31 cellular contexts compared by ENCODE assay signal in the genomic region with DNA sequence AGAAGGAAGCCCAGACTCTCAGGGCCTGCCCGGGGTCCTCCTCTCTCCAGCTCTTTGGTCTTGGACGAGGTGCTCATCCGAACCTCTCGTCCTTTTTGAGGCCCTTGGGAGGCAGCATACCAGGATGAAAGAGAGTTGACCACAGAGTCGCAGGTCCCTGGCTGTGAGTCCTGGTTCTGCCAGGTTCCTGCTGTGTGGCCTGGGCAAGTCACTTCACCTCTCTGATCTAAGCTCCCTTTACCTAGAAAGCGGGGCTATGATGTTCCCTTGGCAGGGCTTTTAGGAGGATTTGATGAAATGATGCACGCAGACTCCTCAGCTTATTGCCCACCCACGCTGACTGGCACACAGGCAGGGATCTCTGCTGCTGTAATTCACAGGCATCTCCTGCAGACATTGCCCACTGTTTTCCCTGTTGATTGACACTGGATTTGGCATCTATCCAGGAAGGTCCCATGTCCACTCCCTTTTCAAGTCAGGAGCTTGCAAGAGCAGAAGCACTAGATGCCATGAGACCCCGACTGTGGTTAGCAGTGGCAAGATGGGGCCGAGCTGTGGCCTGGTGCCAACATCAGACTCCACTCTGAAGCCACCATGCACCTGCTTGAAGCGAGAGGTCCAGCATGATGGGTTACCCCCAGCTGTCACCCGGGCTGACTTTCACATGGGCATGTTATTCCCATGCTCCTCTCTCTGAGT.
DNase-seq lines count a peak whose midpoint lies in the region; ATAC-seq, FAIRE-seq and TF ChIP-seq lines count a peak whose summit lies in the region.
"Had no signal": no experiment of that assay in that cellular context is flagged by ENCODE, and none has a peak within 500 bp of the region (broad histone marks: within the 10 kb centered on the region; RNA-seq: fewer than 3 reads in every experiment).

No MANE protein-coding gene starts in this region.

- CTCF ChIA-PET in K562 (lab: Yijun Ruan, JAX; ENCODE audit: low intra/inter-chr PET ratio), result interaction anchor here (0.6 kb wide), 1 partner anchor 81 kb away, joined by 3 read pairs; no protein-coding TSS in a partner anchor

- H3K4me3 Mint-ChIP-seq in GM23338, result no peak overlapping the region
- H3K4me3 Mint-ChIP-seq: activated T-helper 1 cell treated with anti-CD3 and anti-CD28 coated beads, Interleukin-12 subunit alpha, Interleukin-12 subunit beta, Interleukin-2, Interleukin-4 antibody, amounts not matched to agents 30 ng/mL and 10 ng/mL and 1 ng/mL, durations not matched to agents 14 hours and 24 hours and 36 hours; IgD-negative memory B cell; natural killer cell treated with Interleukin-12 subunit alpha and Interleukin-12 subunit beta and Interleukin-15 and Interleukin-18, amount 100 ng/mL, for 72 hours; T-helper 17 cell had no signal

- no peak for TF ChIP-seq RAD21 in K562 (CRISPR knock-in tag; conservative IDR thresholded peaks at IDR 0.05 in 1 of 2, IDR thresholded peaks at IDR 0.05 in 1 of 2)

- H4K20me1 ChIP-seq in GM23338 (replicated peaks; ENCODE audit: insufficient read depth) (no peaks in the 10 kb centered on the region), K562 (replicated peaks; ENCODE audit: control insufficient read depth, insufficient read depth, low read length) (peaks cover 11% of the 10 kb centered on the region; the same call in 1 of the 2 replicates)

- H3K4me2 ChIP-seq in GM23338 (no peak overlapping the region), K562 (ENCODE audit: insufficient read depth, low read length) (no peak overlapping the region)

- H3K9ac ChIP-seq in K562 (ENCODE audit: insufficient read depth in 1 of 2, low read depth in 2 of 2, low read length in 2 of 2), result no peak overlapping the region

- TF ChIP-seq POLR2A in K562 (conservative IDR thresholded peaks at IDR 0.05), result no peak
- TF ChIP-seq POLR2A in breast epithelium (IDR thresholded peaks at IDR 0.05), result no peak

- intact Hi-C loops in K562 (cut with micrococcal nuclease), result no loop called here
- intact Hi-C loops in breast epithelium (cut with DNase I; ENCODE audit: low total_unique reads), result no loop called here

- H3K9me3 ChIP-seq in K562 (replicated peaks; ENCODE audit: control insufficient read depth, insufficient read depth, low read depth, low read length) (no peaks in the 10 kb centered on the region), breast epithelium (no peaks in the 10 kb centered on the region)
- H3K9me3 ChIP-seq: lower lobe of right lung, prostate gland, thyroid gland, uterus had no signal

- FAIRE-seq in K562 (lab: Jason Lieb, UNC), result no peak
- FAIRE-seq: TTC549 had no signal

- H3K27me3 ChIP-seq in GM23338 (ENCODE audit: insufficient read depth) (no peaks in the 10 kb centered on the region), K562 (ENCODE audit: control insufficient read depth in 2 of 2, insufficient read depth in 2 of 2, low read length in 2 of 2) (no peaks in the 10 kb centered on the region), breast epithelium (no peaks in the 10 kb centered on the region)
- H3K27me3 ChIP-seq: thyroid gland, uterus had no signal

- peaks cover 4% of the 10 kb centered on the region for H3K9me1 ChIP-seq in K562 (ENCODE audit: control insufficient read depth, insufficient read depth, low read length)

- no peak for TF ChIP-seq EP300 in K562 (IDR thresholded peaks at IDR 0.05; ENCODE audit: low read length)

- DNase-seq in NCI-H82 (lab: John Stamatoyannopoulos, UW) (peak; percentile 16), NCI-H82 treated with DMSO at 0.1 percent for 48 hours (lab: John Stamatoyannopoulos, UW; ENCODE audit: unreplicated experiment) (no peak), Ammon's horn (ENCODE audit: low spot score) (peak; percentile 39), GM23338 (ENCODE audit: low spot score) (no peak), K562 (ENCODE audit: extremely low read depth in 1 of 4, low spot score in 3 of 4) (no peak), breast epithelium (ENCODE audit: low spot score in 2 of 2) (no peak)
- DNase-seq: ACHN; activated CD4-positive, alpha-beta T cell treated with anti-CD3 and anti-CD28 coated beads, Interleukin-2, amount 50 U/mL, for 4 hours; activated CD4-positive, CD25-positive, alpha-beta regulatory T cell; activated naive CD4-positive, alpha-beta T cell treated with anti-CD3 and anti-CD28 coated beads, Interleukin-2, amount 50 U/mL, for 16 hours; central memory CD4-positive, alpha-beta T cell; cortex of kidney; DMS79 treated with DMSO at 0.1 percent for 48 hours; GF-D8; hypothalamus; lower lobe of right lung; NCI-H1092 treated with DMSO at 0.1 percent for 48 hours; NCI-H1694 treated with DMSO at 0.1 percent for 48 hours; NCI-H345; NK-92 treated with Interleukin-12 subunit alpha and Interleukin-12 subunit beta, amount 100 ng/mL, for 24 hours; occipital lobe; stimulated activated CD4-positive, alpha-beta T cell treated with anti-CD3 and anti-CD28 coated beads, Interleukin-4, amount 100 ng/mL, for 24 hours; T-helper 17 cell; thyroid gland; uterus had no signal

- POLR2A ChIA-PET in K562 (lab: Yijun Ruan, JAX), result interaction anchor here (0.6 to 1.0 kb wide), 4 partner anchors 9 to 317 kb away, joined by 3 to 5 read pairs (median 4); no protein-coding TSS in a partner anchor

- no peak overlapping the region for H3K4me3 ChIP-seq in GM23338
- H3K4me3 ChIP-seq in K562, result no peak overlapping the region
- no peak overlapping the region for H3K4me3 ChIP-seq in breast epithelium
- H3K4me3 ChIP-seq: lower lobe of right lung, prostate gland, thyroid gland, uterus had no signal

- no peaks in the 10 kb centered on the region for H3K4me1 ChIP-seq in GM23338 (ENCODE audit: insufficient read depth)
- peaks cover 6 to 22% of the 10 kb centered on the region in 2 experiments; a peak in 3 of 5 replicates for H3K4me1 ChIP-seq in K562 (replicated peaks in 1 of 2; ENCODE audit: control insufficient read depth in 2 of 2, insufficient read depth in 2 of 2, low read length in 2 of 2)
- H3K4me1 ChIP-seq in breast epithelium, result no peaks in the 10 kb centered on the region
- H3K4me1 ChIP-seq: lower lobe of right lung, thyroid gland, uterus had no signal

- H3F3A ChIP-seq in GM23338 (replicated peaks; ENCODE audit: low read depth), result no peaks in the 10 kb centered on the region

- BruUV-seq in K562 (replicated peaks; lab: Mats Ljungman, UMichigan), result no TSS peak

- H2AFZ ChIP-seq in GM23338, result 0 out of 2 replicates have a peak overlapping the region, but pooled peaks have one; percentile 18
- H2AFZ ChIP-seq in K562 (ENCODE audit: low read depth, low read length), result no peak overlapping the region

- H3K36me3 ChIP-seq in GM23338 (ENCODE audit: insufficient read depth) (no peaks in the 10 kb centered on the region), K562 (ENCODE audit: control insufficient read depth, insufficient read depth, low read length) (peaks cover 13% of the 10 kb centered on the region; the same call in 2 of the 3 replicates), breast epithelium (no peaks in the 10 kb centered on the region)
- H3K36me3 ChIP-seq: prostate gland, uterus had no signal

- no peak for ATAC-seq in GM23338
- ATAC-seq in K562, result no peak
- ATAC-seq in GM18519 (IDR thresholded peaks at IDR 0.05; ENCODE audit: low FRiP score, unreplicated experiment), result no peak
- ATAC-seq: lower lobe of right lung; natural killer cell treated with Interleukin-12 subunit alpha and Interleukin-12 subunit beta and Interleukin-15 and Interleukin-18, amount 100 ng/mL, for 72 hours; T-helper 17 cell had no signal

- no peak overlapping the region for H3K27ac Mint-ChIP-seq in GM23338
- H3K27ac Mint-ChIP-seq: activated T-helper 1 cell treated with anti-CD3 and anti-CD28 coated beads, Interleukin-12 subunit alpha, Interleukin-12 subunit beta, Interleukin-2, Interleukin-4 antibody, amounts not matched to agents 30 ng/mL and 10 ng/mL and 1 ng/mL, durations not matched to agents 14 hours and 24 hours and 36 hours; IgD-negative memory B cell; natural killer cell treated with Interleukin-12 subunit alpha and Interleukin-12 subunit beta and Interleukin-15 and Interleukin-18, amount 100 ng/mL, for 72 hours had no signal

- no peaks in the 10 kb centered on the region for H3K27me3 Mint-ChIP-seq in GM23338 (ENCODE audit: insufficient read depth, low read depth, poor library complexity)
- H3K27me3 Mint-ChIP-seq: IgD-negative memory B cell; natural killer cell treated with Interleukin-12 subunit alpha and Interleukin-12 subunit beta and Interleukin-15 and Interleukin-18, amount 100 ng/mL, for 72 hours; T-helper 17 cell had no signal

- no peak for TF ChIP-seq CTCF in GM23338 (conservative IDR thresholded peaks at IDR 0.05; ENCODE audit: low read depth in 2 of 2)
- TF ChIP-seq CTCF in K562 (IDR thresholded peaks at IDR 0.05 in 2 of 3, conservative IDR thresholded peaks at IDR 0.05 in 1 of 3; ENCODE audit: insufficient read depth in 2 of 3, low read depth in 1 of 3, low read length in 3 of 3), result no peak
- TF ChIP-seq CTCF in breast epithelium (IDR thresholded peaks at IDR 0.05), result no peak

- H3K9me3 Mint-ChIP-seq in GM23338, result no peaks in the 10 kb centered on the region
- H3K9me3 Mint-ChIP-seq: activated T-helper 1 cell treated with anti-CD3 and anti-CD28 coated beads, Interleukin-12 subunit alpha, Interleukin-12 subunit beta, Interleukin-2, Interleukin-4 antibody, amounts not matched to agents 30 ng/mL and 10 ng/mL and 1 ng/mL, durations not matched to agents 14 hours and 24 hours and 36 hours; natural killer cell treated with Interleukin-12 subunit alpha and Interleukin-12 subunit beta and Interleukin-15 and Interleukin-18, amount 100 ng/mL, for 72 hours had no signal

- H3K4me1 Mint-ChIP-seq in GM23338, result no peaks in the 10 kb centered on the region

- H3K36me3 Mint-ChIP-seq in GM23338 (ENCODE audit: low read depth), result no peaks in the 10 kb centered on the region
- H3K36me3 Mint-ChIP-seq: natural killer cell treated with Interleukin-12 subunit alpha and Interleukin-12 subunit beta and Interleukin-15 and Interleukin-18, amount 100 ng/mL, for 72 hours had no signal

- WGBS in K562 (ENCODE audit: insufficient coverage, low coverage, missing lambda C conversion rate), result 54% methylated on average over 8 of the region's 12 CpGs

- in situ Hi-C loops in K562 (cut with MboI), result no loop called here

- H3K27ac ChIP-seq in GM23338 (ENCODE audit: low read depth) (no peak overlapping the region), K562 (ENCODE audit: extremely low read depth, low read depth, low read length) (no peak overlapping the region), breast epithelium (no peak overlapping the region)
- H3K27ac ChIP-seq: lower lobe of right lung, prostate gland, thyroid gland, uterus had no signal

- no peaks in the 10 kb centered on the region for H3K9me2 ChIP-seq in GM23338 (ENCODE audit: insufficient read depth)

- H3K79me2 ChIP-seq in GM23338 (replicated peaks; ENCODE audit: insufficient read depth) (no peaks in the 10 kb centered on the region), K562 (ENCODE audit: control insufficient read depth, insufficient read depth, low read length) (no peaks in the 10 kb centered on the region)

Comparison
In these comparisons a context has a peak if more than half of its experiments do, and no peak if none do; other contexts are left out.
1. DNase-seq: peak in NCI-H82 (single experiment) and Ammon's horn (single experiment); none in NCI-H82 treated with DMSO at 0.1 percent for 48 hours (single experiment), GM23338 (single experiment), K562 (0 of 4) and breast epithelium (0 of 2).